Comparison of ENCODE assay signal across 11 cellular contexts in the genomic region with DNA sequence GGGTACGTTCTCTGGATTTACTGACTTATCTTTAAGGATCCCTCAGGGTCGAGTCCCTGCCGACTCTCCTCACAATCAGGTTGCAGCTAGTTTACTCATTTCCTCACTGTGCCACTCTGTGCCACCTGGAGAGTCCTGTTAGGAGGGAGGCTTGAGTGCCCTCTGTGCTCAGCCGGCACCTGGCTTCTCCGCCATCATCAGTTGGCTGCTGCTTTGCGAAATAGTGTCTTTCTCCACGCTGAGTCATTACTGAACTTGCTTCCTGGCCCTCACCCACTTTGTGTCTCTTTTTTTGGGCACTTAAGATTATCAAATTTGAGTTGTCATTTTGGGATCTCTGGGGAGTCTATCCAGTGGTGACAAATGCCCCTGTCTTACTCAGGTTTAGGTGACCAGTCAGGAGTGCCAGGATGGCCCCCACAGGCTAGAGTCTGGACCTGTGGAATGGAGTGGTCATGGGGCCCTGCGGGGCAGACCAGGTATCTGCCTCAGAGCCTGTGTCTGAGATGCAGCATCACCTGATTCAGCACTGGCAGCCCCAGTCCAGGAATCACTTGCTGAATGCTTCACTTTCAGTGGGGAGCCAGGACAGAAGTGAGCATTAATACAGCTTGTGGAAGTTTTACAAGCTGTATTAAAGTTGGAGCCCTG. TPM values are rescaled to one million over a fixed set of nuclear protein-coding genes. Genes with fewer than 3 reads are reported as not detected.
DNase-seq lines count a peak whose midpoint lies in the region; ATAC-seq and TF ChIP-seq lines count a peak whose summit lies in the region.
"Had no signal": no experiment of that assay in that cellular context is flagged by ENCODE, and none has a peak within 500 bp of the region (broad histone marks: within the 10 kb centered on the region; RNA-seq: fewer than 3 reads in every experiment).

No MANE protein-coding gene starts in this region.

- DNase-seq in DMS153 (lab: John Stamatoyannopoulos, UW), result peak; percentile 49
- DNase-seq in DMS153 treated with DMSO at 0.1 percent for 48 hours (lab: John Stamatoyannopoulos, UW; ENCODE audit: unreplicated experiment), result no peak
- peak; percentile 23 for DNase-seq in NCI-H1417 treated with DMSO at 0.1 percent for 48 hours (lab: John Stamatoyannopoulos, UW)
- no peak for DNase-seq in activated naive CD4-positive, alpha-beta T cell treated with anti-CD3 and anti-CD28 coated beads, Interleukin-2, amount 50 U/mL, for 72 hours (ENCODE audit: low spot score in 2 of 2)
- DNase-seq in occipital lobe (lab: John Stamatoyannopoulos, UW), result no peak
- DNase-seq in smooth muscle cell (lab: John Stamatoyannopoulos, UW; ENCODE audit: unreplicated experiment), result no peak
- DNase-seq in left lobe of liver (ENCODE audit: low spot score), result no peak
- DNase-seq: NCI-H82 had no signal

- H3F3A ChIP-seq in smooth muscle cell (ENCODE audit: low read depth), result no peaks in the 10 kb centered on the region

- peak overlapping the region; percentile 91 for H3K27ac ChIP-seq in neutrophil
- no peak overlapping the region for H3K27ac ChIP-seq in smooth muscle cell (ENCODE audit: low read depth)
- H3K27ac ChIP-seq: 22Rv1, esophagus muscularis mucosa had no signal

- no peaks in the 10 kb centered on the region for H4K20me1 ChIP-seq in smooth muscle cell (ENCODE audit: low read depth)

- no peaks in the 10 kb centered on the region for H3K9me3 ChIP-seq in neutrophil
- no peaks in the 10 kb centered on the region for H3K9me3 ChIP-seq in smooth muscle cell (replicated peaks; ENCODE audit: low read depth)
- H3K9me3 ChIP-seq: esophagus muscularis mucosa had no signal

- H3K9me3 Mint-ChIP-seq in activated naive CD4-positive, alpha-beta T cell treated with anti-CD3 and anti-CD28 coated beads, Interleukin-2, amount 50 U/mL, for 72 hours, result no peaks in the 10 kb centered on the region

- TF ChIP-seq CTCF in neutrophil (IDR thresholded peaks at IDR 0.05), result peak; percentile 9
- TF ChIP-seq CTCF in smooth muscle cell (IDR thresholded peaks at IDR 0.05; ENCODE audit: borderline replicate concordance, insufficient read depth, poor library complexity, severe bottlenecking), result no peak

- no peak overlapping the region for H3K4me2 ChIP-seq in smooth muscle cell

- no peak overlapping the region for H2AFZ ChIP-seq in smooth muscle cell (ENCODE audit: low read depth)

- WGBS in smooth muscle cell (ENCODE audit: low lambda C conversion rate), result 94% methylated on average over 8 of the region's 8 CpGs

- peak overlapping the region; percentile 44 to 48 for H3K4me3 ChIP-seq in neutrophil (ENCODE audit: low read depth in 1 of 2, low read length in 1 of 2)
- H3K4me3 ChIP-seq in smooth muscle cell, result no peak overlapping the region
- H3K4me3 ChIP-seq: esophagus muscularis mucosa had no signal

- H3K4me1 ChIP-seq in neutrophil (ENCODE audit: control insufficient read depth in 1 of 2, insufficient read depth in 1 of 2, low read depth in 1 of 2, low read length in 1 of 2) (peaks cover 28 to 31% of the 10 kb centered on the region in 2 experiments), smooth muscle cell (ENCODE audit: low read depth) (no peaks in the 10 kb centered on the region)

- peak overlapping the region; percentile 64 to 89 for H3K27ac Mint-ChIP-seq in activated naive CD4-positive, alpha-beta T cell treated with anti-CD3 and anti-CD28 coated beads, Interleukin-2, amount 50 U/mL, for 72 hours

- H3K36me3 Mint-ChIP-seq in activated naive CD4-positive, alpha-beta T cell treated with anti-CD3 and anti-CD28 coated beads, Interleukin-2, amount 50 U/mL, for 72 hours, result peaks cover 24 to 44% of the 10 kb centered on the region in 2 donors

- H3K36me3 ChIP-seq in neutrophil, result peaks cover 35% of the 10 kb centered on the region
- no peaks in the 10 kb centered on the region for H3K36me3 ChIP-seq in smooth muscle cell (ENCODE audit: low read depth)

- H3K9ac ChIP-seq in smooth muscle cell (ENCODE audit: low read depth), result no peak overlapping the region

- H3K79me2 ChIP-seq in smooth muscle cell (ENCODE audit: low read depth), result no peaks in the 10 kb centered on the region

- ATAC-seq in activated naive CD4-positive, alpha-beta T cell treated with anti-CD3 and anti-CD28 coated beads, Interleukin-2, amount 50 U/mL, for 72 hours, result peak in 1 of 2 donors; percentile 46
- ATAC-seq in left lobe of liver, result no peak

- H3K27me3 ChIP-seq in neutrophil, result no peaks in the 10 kb centered on the region
- H3K27me3 ChIP-seq in smooth muscle cell (ENCODE audit: low read depth), result no peaks in the 10 kb centered on the region

RNA-seq across cellular contexts. Expression of gene JADE1, which starts 37.7 kb away (rescaled TPM):
- 10 to 100 TPM; 28.0 to 51.9 TPM for total RNA-seq in activated naive CD4-positive, alpha-beta T cell treated with anti-CD3 and anti-CD28 coated beads, Interleukin-2, amount 50 U/mL, for 72 hours
- total RNA-seq in occipital lobe (44.3 TPM), smooth muscle cell (9.3 and 9.8 TPM in 2 replicates), left lobe of liver (12.8 TPM)
- polyA plus RNA-seq in smooth muscle cell, result 6.8 and 7.4 TPM in 2 replicates

Comparison
In these comparisons a context has a peak if more than half of its experiments do, and no peak if none do; other contexts are left out.
1. DNase-seq: peak in DMS153 (single experiment) and NCI-H1417 treated with DMSO at 0.1 percent for 48 hours (single experiment); none in DMS153 treated with DMSO at 0.1 percent for 48 hours (single experiment), activated naive CD4-positive, alpha-beta T cell treated with anti-CD3 and anti-CD28 coated beads, Interleukin-2, amount 50 U/mL, for 72 hours (0 of 2), occipital lobe (single experiment), smooth muscle cell (single experiment) and left lobe of liver (single experiment).